18 cellular contexts compared by ENCODE assay signal in genomic region chr16:3538222-3538621, GRCh38. TPM values are rescaled to one million over a fixed set of nuclear protein-coding genes. Genes with fewer than 3 reads are reported as not detected.
DNase-seq lines count a peak whose midpoint lies in the region; ATAC-seq and TF ChIP-seq lines count a peak whose summit lies in the region.
"Had no signal": no experiment of that assay in that cellular context is flagged by ENCODE, and none has a peak within 500 bp of the region (broad histone marks: within the 10 kb centered on the region; RNA-seq: fewer than 3 reads in every experiment).

No MANE protein-coding gene starts in this region.

- H3K4me2 ChIP-seq in mesenchymal stem cell (ENCODE audit: low read length, poor library complexity, severe bottlenecking) = no peak overlapping the region

- no peak overlapping the region for H2BK120ac ChIP-seq in mesenchymal stem cell (ENCODE audit: low read depth, low read length)

- H3K4ac ChIP-seq in mesenchymal stem cell (ENCODE audit: low read depth in 1 of 2, low read length in 2 of 2) = no peak overlapping the region

- peaks cover 32 to 65% of the 10 kb centered on the region in 2 experiments for H3K36me3 ChIP-seq in mesenchymal stem cell (ENCODE audit: control insufficient read depth in 1 of 2, insufficient read depth in 2 of 2, low read depth in 1 of 2, low read length in 2 of 2)

- H4K8ac ChIP-seq in mesenchymal stem cell (ENCODE audit: low read length) = no peak overlapping the region

- H3K4me1 Mint-ChIP-seq in natural killer cell (peaks cover 19 to 26% of the 10 kb centered on the region in 2 donors), type B pancreatic cell (ENCODE audit: unreplicated experiment) (no peaks in the 10 kb centered on the region)
- H3K4me1 Mint-ChIP-seq in natural killer cell treated with Interleukin-12 subunit alpha and Interleukin-12 subunit beta and Interleukin-15 and Interleukin-18, amount 100 ng/mL, for 72 hours (ENCODE audit: low read depth in 2 of 2) = peaks cover 12 to 15% of the 10 kb centered on the region in 2 donors
- H3K4me1 Mint-ChIP-seq: CD14-positive monocyte had no signal

- H3K4me3 ChIP-seq in mesenchymal stem cell (ENCODE audit: insufficient read depth in 1 of 2, low read depth in 1 of 2, low read length in 2 of 2) = no peak overlapping the region

- ATAC-seq in natural killer cell = no peak
- no peak for ATAC-seq in natural killer cell treated with Interleukin-12 subunit alpha and Interleukin-12 subunit beta and Interleukin-15 and Interleukin-18, amount 100 ng/mL, for 72 hours

- H3K36me3 Mint-ChIP-seq in natural killer cell (no peaks in the 10 kb centered on the region), type B pancreatic cell (peaks cover 22% of the 10 kb centered on the region)
- H3K36me3 Mint-ChIP-seq in natural killer cell treated with Interleukin-12 subunit alpha and Interleukin-12 subunit beta and Interleukin-15 and Interleukin-18, amount 100 ng/mL, for 72 hours = no peaks in the 10 kb centered on the region

- H3K27me3 Mint-ChIP-seq in natural killer cell (ENCODE audit: low read depth in 2 of 2) (no peaks in the 10 kb centered on the region), type B pancreatic cell (no peaks in the 10 kb centered on the region)
- H3K27me3 Mint-ChIP-seq in natural killer cell treated with Interleukin-12 subunit alpha and Interleukin-12 subunit beta and Interleukin-15 and Interleukin-18, amount 100 ng/mL, for 72 hours = no peaks in the 10 kb centered on the region

- no peak overlapping the region for H3K18ac ChIP-seq in mesenchymal stem cell (ENCODE audit: low read depth in 1 of 2, low read length in 2 of 2)

- H2AK5ac ChIP-seq in mesenchymal stem cell (ENCODE audit: low read length, severe bottlenecking) = no peak overlapping the region

- peaks cover 4% of the 10 kb centered on the region for H3K4me1 ChIP-seq in mesenchymal stem cell (ENCODE audit: control insufficient read depth, insufficient read depth, low read depth, low read length)

- H2AFZ ChIP-seq in mesenchymal stem cell (ENCODE audit: low read depth, low read length) = no peak overlapping the region

- no peak overlapping the region for H2BK15ac ChIP-seq in mesenchymal stem cell (ENCODE audit: low read depth, poor library complexity, severe bottlenecking)

- H3K9me3 ChIP-seq in mesenchymal stem cell (ENCODE audit: control insufficient read depth, low read length) = no peaks in the 10 kb centered on the region

- no peak overlapping the region for H3K9ac ChIP-seq in mesenchymal stem cell (ENCODE audit: low read length)

- H3K9me3 Mint-ChIP-seq in natural killer cell (no peaks in the 10 kb centered on the region), type B pancreatic cell (no peaks in the 10 kb centered on the region)
- no peaks in the 10 kb centered on the region for H3K9me3 Mint-ChIP-seq in natural killer cell treated with Interleukin-12 subunit alpha and Interleukin-12 subunit beta and Interleukin-15 and Interleukin-18, amount 100 ng/mL, for 72 hours
- H3K9me3 Mint-ChIP-seq: CD14-positive monocyte, HFFc6 had no signal

- H3K27ac Mint-ChIP-seq in natural killer cell (peak overlapping the region; percentile 31 to 47), type B pancreatic cell (no peak overlapping the region)
- H3K27ac Mint-ChIP-seq in natural killer cell treated with Interleukin-12 subunit alpha and Interleukin-12 subunit beta and Interleukin-15 and Interleukin-18, amount 100 ng/mL, for 72 hours = no peak overlapping the region
- H3K27ac Mint-ChIP-seq: CD14-positive monocyte, HFFc6 had no signal

- no peak overlapping the region for H3K23ac ChIP-seq in mesenchymal stem cell (ENCODE audit: low read length in 2 of 2)

- intact Hi-C loops in natural killer cell (cut with micrococcal nuclease) = no loop called here

- H2BK5ac ChIP-seq in mesenchymal stem cell (ENCODE audit: low read depth, low read length, poor library complexity, severe bottlenecking) = no peak overlapping the region

- H3K27ac ChIP-seq in mesenchymal stem cell (ENCODE audit: low read length, poor library complexity, severe bottlenecking) = no peak overlapping the region
- H3K27ac ChIP-seq: 22Rv1, HL-60 had no signal

- no peaks in the 10 kb centered on the region for H3K79me1 ChIP-seq in mesenchymal stem cell (replicated peaks; ENCODE audit: low read length, poor library complexity, severe bottlenecking)

- 98% methylated on average over 4 of the region's 4 CpGs for WGBS in mesenchymal stem cell

- peak; percentile 26 for DNase-seq in NCI-H2171 treated with DMSO at 0.1 percent for 48 hours (lab: John Stamatoyannopoulos, UW)
- DNase-seq in NCI-H2171 (lab: John Stamatoyannopoulos, UW) = no peak
- DNase-seq in natural killer cell = no peak
- no peak for DNase-seq in natural killer cell treated with Interleukin-12 subunit alpha and Interleukin-12 subunit beta and Interleukin-15 and Interleukin-18, amount 100 ng/mL, for 72 hours (ENCODE audit: low spot score)
- DNase-seq in mesenteric fat pad (ENCODE audit: low spot score) = peak; percentile 16
- no peak for DNase-seq in type B pancreatic cell (ENCODE audit: extremely low spot score, unreplicated experiment)
- DNase-seq in mesenchymal stem cell = no peak
- DNase-seq: Calu3, DMS 273 treated with DMSO at 0.1 percent for 48 hours, HCEC 1CT, HFFc6 had no signal

- no peaks in the 10 kb centered on the region for H3K27me3 ChIP-seq in mesenchymal stem cell (ENCODE audit: control insufficient read depth in 1 of 2, insufficient read depth in 1 of 2, low read length in 2 of 2)

- H4K91ac ChIP-seq in mesenchymal stem cell (ENCODE audit: low read length) = no peak overlapping the region

- no peak for TF ChIP-seq CTCF in natural killer cell (IDR thresholded peaks at IDR 0.05)
- TF ChIP-seq CTCF in type B pancreatic cell (conservative IDR thresholded peaks at IDR 0.05) = no peak

- no peak overlapping the region for H3K14ac ChIP-seq in mesenchymal stem cell (ENCODE audit: low read length in 2 of 2)

- H2BK12ac ChIP-seq in mesenchymal stem cell (ENCODE audit: low read length in 2 of 2) = no peak overlapping the region

- H3K4me3 Mint-ChIP-seq in natural killer cell (no peak overlapping the region), type B pancreatic cell (no peak overlapping the region)
- H3K4me3 Mint-ChIP-seq in natural killer cell treated with Interleukin-12 subunit alpha and Interleukin-12 subunit beta and Interleukin-15 and Interleukin-18, amount 100 ng/mL, for 72 hours = no peak overlapping the region
- H3K4me3 Mint-ChIP-seq: CD14-positive monocyte, HFFc6 had no signal

RNA-seq across cellular contexts. Expression of gene CLUAP1, which starts 37.4 kb away (rescaled TPM):
- 1 to 10 TPM; 4.0 to 6.2 (median 4.7) TPM for total RNA-seq in natural killer cell
- total RNA-seq in natural killer cell treated with Interleukin-12 subunit alpha and Interleukin-12 subunit beta and Interleukin-15 and Interleukin-18, amount 100 ng/mL, for 72 hours = 10 to 100 TPM in 1 of 2 donors, 1 to 10 TPM in 1; 4.3 to 10.8 TPM
- 20.0 TPM for total RNA-seq in mesenteric fat pad
- 20.5 and 35.9 TPM in 2 replicates for total RNA-seq in type B pancreatic cell (ENCODE audit: low replicate concordance)
- 11.7 TPM for polyA plus RNA-seq in mesenchymal stem cell (2013, experiment 1 of 2)
- polyA plus RNA-seq in mesenchymal stem cell (2013, experiment 2 of 2) = 11.8 TPM

RNA-seq across cellular contexts. Expression of gene NLRC3, which starts 39.0 kb away (rescaled TPM):
- total RNA-seq in natural killer cell (100 to 1,000 TPM in 2 of 3 donors, 10 to 100 TPM in 1; 98.8 to 145 (median 133) TPM), mesenteric fat pad (1.2 TPM), type B pancreatic cell (ENCODE audit: low replicate concordance) (0.17 and 0.34 TPM in 2 replicates)
- total RNA-seq in natural killer cell treated with Interleukin-12 subunit alpha and Interleukin-12 subunit beta and Interleukin-15 and Interleukin-18, amount 100 ng/mL, for 72 hours = 10 to 100 TPM; 48.3 to 61.8 TPM
- polyA plus RNA-seq in mesenchymal stem cell (2013, experiment 1 of 2) = 0.01 TPM
- polyA plus RNA-seq in mesenchymal stem cell (2013, experiment 2 of 2) = not detected
- total RNA-seq: H4, HFFc6 had no signal
- polyA plus RNA-seq: BJ had no signal

RNA-seq across cellular contexts. Expression of gene C16orf90, which starts 42.9 kb away (rescaled TPM):
- total RNA-seq in natural killer cell = not detected
- total RNA-seq in natural killer cell treated with Interleukin-12 subunit alpha and Interleukin-12 subunit beta and Interleukin-15 and Interleukin-18, amount 100 ng/mL, for 72 hours = not detected
- not detected for total RNA-seq in mesenteric fat pad
- not detected in 2 replicates for total RNA-seq in type B pancreatic cell (ENCODE audit: low replicate concordance)
- polyA plus RNA-seq in mesenchymal stem cell (2013, experiment 1 of 2) = not detected
- polyA plus RNA-seq in mesenchymal stem cell (2013, experiment 2 of 2) = not detected
- total RNA-seq: A673, Calu3, Daoy, H4, HFFc6 had no signal
- polyA plus RNA-seq: BJ, CD14-positive monocyte had no signal

Comparison
In these comparisons a context has a peak if more than half of its experiments do, and no peak if none do; other contexts are left out.
1. DNase-seq: peak in NCI-H2171 treated with DMSO at 0.1 percent for 48 hours (single experiment) and mesenteric fat pad (single experiment); none in NCI-H2171 (single experiment), natural killer cell (single experiment), natural killer cell treated with Interleukin-12 subunit alpha and Interleukin-12 subunit beta and Interleukin-15 and Interleukin-18, amount 100 ng/mL, for 72 hours (single experiment), type B pancreatic cell (single experiment) and mesenchymal stem cell (single experiment).
2. H3K27ac Mint-ChIP-seq: peak in natural killer cell (2 of 2); none in natural killer cell treated with Interleukin-12 subunit alpha and Interleukin-12 subunit beta and Interleukin-15 and Interleukin-18, amount 100 ng/mL, for 72 hours (0 of 2) and type B pancreatic cell (single experiment).
3. RNA of gene NLRC3, which starts 39.0 kb away (total RNA-seq): 98.8 to 145 TPM in natural killer cell and 48.3 to 61.8 TPM in natural killer cell treated with Interleukin-12 subunit alpha and Interleukin-12 subunit beta and Interleukin-15 and Interleukin-18, amount 100 ng/mL, for 72 hours; 1.2 TPM in mesenteric fat pad (single experiment) and 0.17 to 0.34 TPM in type B pancreatic cell; every median in the first group is over 10 times any median in the second.